Comparison of ENCODE assay signal across 28 cellular contexts in the genomic region with DNA sequence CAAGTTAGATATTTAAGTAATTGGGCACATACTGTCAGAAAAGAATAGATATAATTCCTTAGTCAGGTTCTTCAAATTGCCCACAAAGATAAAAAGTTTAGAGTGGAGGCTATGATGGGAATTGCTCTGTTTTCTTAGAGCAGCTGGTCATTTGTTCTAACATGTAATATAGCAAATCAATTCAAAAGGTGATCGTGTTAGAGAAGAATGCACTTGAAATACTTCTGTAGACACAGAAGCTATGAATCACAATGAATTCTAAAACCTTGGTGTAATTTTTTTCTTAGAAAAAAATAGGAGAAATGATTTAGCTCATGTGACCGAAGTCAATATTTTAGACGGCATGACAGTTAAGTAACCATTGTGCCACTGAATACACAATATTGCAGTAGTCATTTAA.
"Had no signal": no experiment of that assay in that cellular context is flagged by ENCODE, and none has a peak within 500 bp of the region (broad histone marks: within the 10 kb centered on the region; RNA-seq: fewer than 3 reads in every experiment).

No MANE protein-coding gene starts in this region.

- H3K4me3 Mint-ChIP-seq: immature natural killer cell; memory B cell; natural killer cell; stimulated activated naive CD8-positive, alpha-beta T cell treated with anti-CD3 and anti-CD28 coated beads, Interleukin-15, amount 100 ng/mL, for 72 hours had no signal

- H3K27me3 ChIP-seq: esophagus squamous epithelium, pancreas, right lobe of liver, suprapubic skin, transverse colon, upper lobe of right lung, uterus had no signal

- H3K27ac ChIP-seq: coronary artery, esophagus squamous epithelium, lower lobe of right lung, pancreas, right lobe of liver, suprapubic skin, transverse colon, upper lobe of right lung, uterus had no signal

- FAIRE-seq: endothelial cell of umbilical vein, frontal cortex, pancreas, small intestine had no signal

- H3K9me3 ChIP-seq: esophagus squamous epithelium, lower lobe of right lung, pancreas, right lobe of liver, suprapubic skin, upper lobe of right lung, uterus had no signal

- H3K27me3 Mint-ChIP-seq: memory B cell; stimulated activated naive CD8-positive, alpha-beta T cell treated with anti-CD3 and anti-CD28 coated beads, Interleukin-15, amount 100 ng/mL, for 72 hours had no signal

- H3K4me1 Mint-ChIP-seq: immature natural killer cell; memory B cell; natural killer cell; stimulated activated naive CD8-positive, alpha-beta T cell treated with anti-CD3 and anti-CD28 coated beads, Interleukin-15, amount 100 ng/mL, for 72 hours had no signal

- H3K27ac Mint-ChIP-seq: immature natural killer cell; memory B cell; natural killer cell; stimulated activated naive CD8-positive, alpha-beta T cell treated with anti-CD3 and anti-CD28 coated beads, Interleukin-15, amount 100 ng/mL, for 72 hours had no signal

- H3K4me1 ChIP-seq: esophagus squamous epithelium, lower lobe of right lung, right lobe of liver, suprapubic skin, transverse colon, upper lobe of right lung, uterus had no signal

- H3K36me3 ChIP-seq: esophagus squamous epithelium, lower lobe of right lung, pancreas, right lobe of liver, suprapubic skin, transverse colon, upper lobe of right lung, uterus had no signal

- DNase-seq: dermis blood vessel endothelial cell; effector memory CD4-positive, alpha-beta T cell; erythroblast; esophagus squamous epithelium; hypothalamus; immature natural killer cell; islet precursor cell; kidney glomerular epithelial cell; left ventricle myocardium superior; lower lobe of right lung; natural killer cell; pancreas; right lobe of liver; small intestine; stimulated activated CD4-positive, alpha-beta T cell treated with anti-CD3 and anti-CD28 coated beads, Interleukin-12 subunit alpha, Interleukin-12 subunit beta, amount 100 ng/mL, for 4 hours; stimulated activated CD4-positive, alpha-beta T cell treated with anti-CD3 and anti-CD28 coated beads, Interleukin-1b, Interleukin-23, amount 100 ng/mL, for 48 hours; stimulated activated CD4-positive, alpha-beta T cell treated with anti-CD3 and anti-CD28 coated beads, Interleukin-4, amount 100 ng/mL, for 1 hour; stimulated activated CD8-positive, alpha-beta memory T cell treated with anti-CD3 and anti-CD28 coated beads, Interleukin-4, amount 100 ng/mL, for 48 hours; stimulated activated naive CD4-positive, alpha-beta T cell; stimulated activated naive CD8-positive, alpha-beta T cell treated with anti-CD3 and anti-CD28 coated beads, Interleukin-15, amount 100 ng/mL, for 72 hours; transverse colon; upper lobe of right lung; uterus had no signal

- H3K36me3 Mint-ChIP-seq: immature natural killer cell, memory B cell, natural killer cell had no signal

- H3K4me3 ChIP-seq: coronary artery, esophagus squamous epithelium, lower lobe of right lung, pancreas, right lobe of liver, suprapubic skin, transverse colon, upper lobe of right lung, uterus had no signal

- ATAC-seq: left ventricle myocardium superior; lower lobe of right lung; natural killer cell; pancreas; right lobe of liver; stimulated activated naive CD8-positive, alpha-beta T cell treated with anti-CD3 and anti-CD28 coated beads, Interleukin-15, amount 100 ng/mL, for 72 hours; upper lobe of right lung had no signal
